In the genomic region with DNA sequence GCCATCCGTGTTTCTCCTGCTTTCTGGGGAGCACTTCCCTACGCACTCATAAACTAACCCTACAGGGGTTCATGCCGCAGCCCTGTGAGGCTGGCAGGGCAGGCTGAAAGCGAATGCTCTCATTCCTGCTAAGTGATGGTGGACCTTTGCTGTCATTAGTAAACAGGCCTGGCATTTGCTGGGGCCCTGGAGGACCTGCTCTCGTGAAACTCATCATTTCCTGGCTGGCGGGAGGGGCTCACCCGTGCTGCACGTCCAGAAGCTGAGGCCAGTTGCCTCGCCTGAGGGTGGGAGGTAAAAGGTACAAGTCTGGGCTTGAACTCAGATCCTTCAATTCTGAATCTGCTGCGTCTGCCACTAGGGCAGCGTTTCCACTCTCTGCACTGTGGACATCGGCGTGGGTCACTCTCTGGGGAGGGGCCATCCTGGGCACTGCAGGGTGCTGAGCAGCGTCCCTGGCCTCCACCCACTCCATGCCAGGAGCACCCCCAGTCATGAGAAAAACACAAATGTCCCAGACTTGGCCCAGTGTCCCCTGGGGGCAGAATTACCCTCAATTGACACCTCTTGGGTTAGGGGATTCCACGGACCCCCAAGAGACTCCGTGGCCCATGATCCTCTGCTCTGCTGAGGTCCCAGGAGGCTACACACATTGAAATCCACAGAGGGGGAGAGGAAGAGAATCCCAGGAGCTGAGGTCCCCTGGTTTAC, we compare ENCODE assay signal across 10 cellular contexts. TPM values are rescaled to one million over a fixed set of nuclear protein-coding genes. Genes with fewer than 3 reads are reported as not detected.
DNase-seq lines count a peak whose midpoint lies in the region; ATAC-seq and FAIRE-seq lines count a peak whose summit lies in the region.
"Had no signal": no experiment of that assay in that cellular context is flagged by ENCODE, and none has a peak within 500 bp of the region (broad histone marks: within the 10 kb centered on the region; RNA-seq: fewer than 3 reads in every experiment).

No MANE protein-coding gene starts in this region.

- no peak for ATAC-seq in stimulated activated naive CD8-positive, alpha-beta T cell treated with anti-CD3 and anti-CD28 coated beads, Interleukin-15, Interleukin-2, amounts not matched to agents 100 U/mL and 50 U/mL, for 24 hours

- H3K4me3 ChIP-seq in esophagus (ENCODE audit: low read depth in 1 of 2, low read length in 2 of 2) (no peak overlapping the region), H7 (ENCODE audit: insufficient read depth, low read depth, low read length) (no peak overlapping the region)
- H3K4me3 ChIP-seq: pancreas had no signal

- FAIRE-seq in RCC 7860 (lab: Jason Lieb, UNC) = no peak
- FAIRE-seq: pancreas had no signal

- no peaks in the 10 kb centered on the region for H3K9me3 ChIP-seq in esophagus (ENCODE audit: control insufficient read depth in 2 of 2, insufficient read depth in 1 of 2, low read depth in 1 of 2, low read length in 1 of 2)
- H3K9me3 ChIP-seq: pancreas had no signal

- WGBS in esophagus, 2 donors = 39 to 52% methylated on average over 16 of the region's 16 CpGs

- H3K27me3 ChIP-seq in esophagus (ENCODE audit: control insufficient read depth in 1 of 2, insufficient read depth in 2 of 2, low read length in 2 of 2) (no peaks in the 10 kb centered on the region), H7 (ENCODE audit: control insufficient read depth, insufficient read depth, low read length) (no peaks in the 10 kb centered on the region)
- H3K27me3 ChIP-seq: pancreas had no signal

- no peaks in the 10 kb centered on the region for H3K36me3 ChIP-seq in esophagus (ENCODE audit: control insufficient read depth in 2 of 2, insufficient read depth in 2 of 2, low read length in 1 of 2)
- no peaks in the 10 kb centered on the region; the same call in 1 of the 2 replicates for H3K36me3 ChIP-seq in H7 (replicated peaks; ENCODE audit: control insufficient read depth, insufficient read depth, low read length)
- H3K36me3 ChIP-seq: pancreas had no signal

- in situ Hi-C loops in ACHN (cut with HindIII; ENCODE audit: low pct_ligation_motif_present, low pct_unique_long_range_greater_than_20kb, low sequenced_read_pairs) = no loop called here

- H3K27ac ChIP-seq in esophagus (ENCODE audit: low read depth in 2 of 2, low read length in 1 of 2) = peak overlapping the region; percentile 82 to 93

- H3K4me1 ChIP-seq in esophagus (ENCODE audit: control insufficient read depth in 2 of 2, insufficient read depth in 2 of 2, low read length in 1 of 2) = peaks cover 6 to 26% of the 10 kb centered on the region in 2 donors

- peak; percentile 34 for DNase-seq in NCI-H510A treated with DMSO at 0.1 percent for 48 hours (lab: John Stamatoyannopoulos, UW)
- DNase-seq in NCI-H510A (lab: John Stamatoyannopoulos, UW) = no peak
- DNase-seq in RCC 7860 (ENCODE audit: low spot score) = peak; percentile 34
- DNase-seq in stimulated activated naive CD8-positive, alpha-beta T cell treated with anti-CD3 and anti-CD28 coated beads, Interleukin-15, Interleukin-2, amounts not matched to agents 100 U/mL and 50 U/mL, for 24 hours = peak; percentile 69
- no peak for DNase-seq in glomerular visceral epithelial cell (ENCODE audit: extremely low spot score)
- DNase-seq in ACHN = no peak
- no peak for DNase-seq in H7
- DNase-seq: activated gamma-delta T cell, pancreas had no signal

RNA-seq across cellular contexts. Expression of gene MOB3A, which starts 7.0 kb away (rescaled TPM):
- 10 to 100 TPM; 11.0 to 12.4 TPM for polyA plus RNA-seq in esophagus
- total RNA-seq in H7 (2014; rRNA removed; shearing (Covaris generic)) = 7.7 and 8.9 TPM in 2 replicates

RNA-seq across cellular contexts. Expression of gene IZUMO4, which starts 7.6 kb away (rescaled TPM):
- polyA plus RNA-seq in esophagus = 10 to 100 TPM in 1 of 2 donors, 1 to 10 TPM in 1; 6.4 to 16.0 TPM
- 0.80 and 0.81 TPM in 2 replicates for total RNA-seq in H7 (2014; rRNA removed; shearing (Covaris generic))

RNA-seq across cellular contexts. Expression of gene MKNK2, which starts 38.1 kb away (rescaled TPM):
- polyA plus RNA-seq in esophagus = 100 to 1,000 TPM; 167 to 244 TPM
- total RNA-seq in H7 (2014; rRNA removed; shearing (Covaris generic)) = 130 and 135 TPM in 2 replicates

Comparison
In these comparisons a context has a peak if more than half of its experiments do, and no peak if none do; other contexts are left out.
1. DNase-seq: peak in NCI-H510A treated with DMSO at 0.1 percent for 48 hours (single experiment), RCC 7860 (single experiment) and stimulated activated naive CD8-positive, alpha-beta T cell treated with anti-CD3 and anti-CD28 coated beads, Interleukin-15, Interleukin-2, amounts not matched to agents 100 U/mL and 50 U/mL, for 24 hours (single experiment); none in NCI-H510A (single experiment), glomerular visceral epithelial cell (single experiment), ACHN (single experiment) and H7 (single experiment).